16 cellular contexts compared by ENCODE assay signal in genomic region chr9:110072597-110073355, GRCh38.
DNase-seq lines count a peak whose midpoint lies in the region; ATAC-seq and TF ChIP-seq lines count a peak whose summit lies in the region.
"Had no signal": no experiment of that assay in that cellular context is flagged by ENCODE, and none has a peak within 500 bp of the region (broad histone marks: within the 10 kb centered on the region; RNA-seq: fewer than 3 reads in every experiment).

No MANE protein-coding gene starts in this region.

- ATAC-seq in RWPE2 (ENCODE audit: low read depth), result no peak
- ATAC-seq in heart right ventricle, result peak in 6 of 8 donors; percentile 52 to 72 (median 66)
- no peak for ATAC-seq in GM19467 (IDR thresholded peaks at IDR 0.05; ENCODE audit: unreplicated experiment)

- no peak overlapping the region for H2BK12ac ChIP-seq in trophoblast cell (ENCODE audit: low read length)

- peak overlapping the region; percentile 55 for H3K23ac ChIP-seq in trophoblast cell (ENCODE audit: low read length)

- H4K91ac ChIP-seq in trophoblast cell (ENCODE audit: low read depth, low read length), result no peak overlapping the region

- in situ Hi-C loops in brain microvascular endothelial cell (cut with HindIII; ENCODE audit: low pct_ligation_motif_present, low sequenced_read_pairs), result no loop called here

- H3K9ac ChIP-seq in trophoblast cell (ENCODE audit: low read length), result no peak overlapping the region

- H2AFZ ChIP-seq in ACC112 (ENCODE audit: low read length, unreplicated experiment) (no peak overlapping the region), trophoblast cell (ENCODE audit: insufficient read depth, low read length, poor library complexity) (no peak overlapping the region)

- no peak overlapping the region for H3K14ac ChIP-seq in trophoblast cell (ENCODE audit: low read length)

- no peak overlapping the region for H4K12ac ChIP-seq in trophoblast cell (ENCODE audit: low read depth, low read length)

- H3K4me1 ChIP-seq in ACC112 (ENCODE audit: control insufficient read depth, insufficient read depth, low read length, unreplicated experiment), result peaks cover 76% of the 10 kb centered on the region
- peaks cover 28% of the 10 kb centered on the region for H3K4me1 ChIP-seq in RWPE2 (ENCODE audit: insufficient read depth, poor library complexity, severe bottlenecking)
- H3K4me1 ChIP-seq in heart right ventricle, result peaks cover 6 to 98% (median 59%) of the 10 kb centered on the region in 9 donors
- H3K4me1 ChIP-seq in trophoblast cell (ENCODE audit: control insufficient read depth in 1 of 2, insufficient read depth in 2 of 2, low read length in 2 of 2), result peaks cover 3 to 9% of the 10 kb centered on the region in 2 experiments
- H3K4me1 ChIP-seq: colonic mucosa, testis had no signal

- H3K27ac ChIP-seq in ACC112 (ENCODE audit: low read depth, low read length) (peak overlapping the region; percentile 37; the same call in 1 of the 2 replicates), RWPE2 (ENCODE audit: poor library complexity, severe bottlenecking) (peak overlapping the region; percentile 23), heart right ventricle (peak overlapping the region in 8 of 10 donors; percentile 32 to 81 (median 72)), trophoblast cell (ENCODE audit: low read depth, low read length) (no peak overlapping the region), brain microvascular endothelial cell (no peak overlapping the region)
- H3K27ac ChIP-seq: colonic mucosa, testis had no signal

- H3K9me3 ChIP-seq in RWPE2 (ENCODE audit: severe bottlenecking) (no peaks in the 10 kb centered on the region), heart right ventricle (no peaks in the 10 kb centered on the region), trophoblast cell (ENCODE audit: insufficient read depth, low read depth, low read length) (no peaks in the 10 kb centered on the region)
- H3K9me3 ChIP-seq: colonic mucosa, spleen, testis had no signal

- DNase-seq in RWPE2 (ENCODE audit: low spot score) (no peak), heart right ventricle (no peak), trophoblast cell (no peak), islet precursor cell (no peak), T-helper 9 cell (no peak), brain microvascular endothelial cell (no peak)
- DNase-seq: activated CD4-positive, alpha-beta memory T cell treated with anti-CD3 and anti-CD28 coated beads for 36 hours; activated T-cell treated with anti-CD3 and anti-CD28 coated beads, Interleukin-2, amount 50 U/mL, for 24 hours; colonic mucosa; foreskin melanocyte; NCI-H1930; spleen; stimulated activated CD8-positive, alpha-beta memory T cell treated with anti-CD3 and anti-CD28 coated beads, Interleukin-4, amount 100 ng/mL, for 48 hours; testis had no signal

- H3K18ac ChIP-seq in trophoblast cell (ENCODE audit: low read length), result no peak overlapping the region

- H3K4me3 ChIP-seq in ACC112 (ENCODE audit: low read depth, low read length) (no peak overlapping the region), RWPE2 (ENCODE audit: severe bottlenecking) (no peak overlapping the region), heart right ventricle (no peak overlapping the region), trophoblast cell (ENCODE audit: low read depth, low read length) (no peak overlapping the region), brain microvascular endothelial cell (ENCODE audit: low read depth, low read length) (no peak overlapping the region)
- H3K4me3 ChIP-seq: colonic mucosa, spleen, testis had no signal

- no peak overlapping the region for H2BK120ac ChIP-seq in trophoblast cell (ENCODE audit: insufficient read depth, low read length, poor library complexity)

- H3K79me2 ChIP-seq in ACC112 (ENCODE audit: control insufficient read depth, insufficient read depth, low read length, unreplicated experiment) (peaks cover 92% of the 10 kb centered on the region), trophoblast cell (ENCODE audit: control insufficient read depth, insufficient read depth, low read length, poor library complexity) (no peaks in the 10 kb centered on the region)

- H3K4ac ChIP-seq in trophoblast cell (ENCODE audit: low read depth, low read length), result no peak overlapping the region

- peaks cover 8% of the 10 kb centered on the region; the same call in 1 of the 2 replicates for H3K36me3 ChIP-seq in ACC112 (ENCODE audit: insufficient read depth, low read length)
- H3K36me3 ChIP-seq in RWPE2 (ENCODE audit: low read depth), result peaks cover 14% of the 10 kb centered on the region
- peaks cover 0 to 8% (median 0%) of the 10 kb centered on the region in 9 donors for H3K36me3 ChIP-seq in heart right ventricle
- H3K36me3 ChIP-seq in trophoblast cell (ENCODE audit: control insufficient read depth in 1 of 2, insufficient read depth in 2 of 2, low read length in 2 of 2), result no peaks in the 10 kb centered on the region
- H3K36me3 ChIP-seq in brain microvascular endothelial cell (replicated peaks), result peaks cover 2% of the 10 kb centered on the region
- H3K36me3 ChIP-seq: colonic mucosa had no signal

- H2AK5ac ChIP-seq in trophoblast cell (ENCODE audit: low read length), result no peak overlapping the region

- H2BK5ac ChIP-seq in trophoblast cell (ENCODE audit: low read depth, low read length, poor library complexity), result no peak overlapping the region

- TF ChIP-seq CTCF in RWPE2 (IDR thresholded peaks at IDR 0.05; ENCODE audit: poor library complexity, severe bottlenecking) (no peak), heart right ventricle (IDR thresholded peaks at IDR 0.05) (no peak), brain microvascular endothelial cell (IDR thresholded peaks at IDR 0.05; ENCODE audit: low read depth, low read length, missing control alignments) (no peak)

- intact Hi-C loops in heart right ventricle (cut with DNase I), result loop anchor here in 4 of 10 donors (5.0 to 10.0 kb wide), 4 partner anchors 55 to 80 kb away; no protein-coding TSS in a partner anchor

- no peaks in the 10 kb centered on the region for H3K79me1 ChIP-seq in trophoblast cell (ENCODE audit: low read length)

- H3K4me2 ChIP-seq in trophoblast cell (ENCODE audit: low read length), result no peak overlapping the region

- no peak overlapping the region for H4K8ac ChIP-seq in trophoblast cell (ENCODE audit: low read depth, low read length)

- H3K27me3 ChIP-seq in ACC112 (ENCODE audit: insufficient read depth, low read length) (no peaks in the 10 kb centered on the region), RWPE2 (ENCODE audit: insufficient read depth, poor library complexity, severe bottlenecking) (no peaks in the 10 kb centered on the region), heart right ventricle (no peaks in the 10 kb centered on the region), trophoblast cell (ENCODE audit: insufficient read depth, low read length) (no peaks in the 10 kb centered on the region), brain microvascular endothelial cell (replicated peaks) (no peaks in the 10 kb centered on the region)
- H3K27me3 ChIP-seq: colonic mucosa, spleen, testis had no signal

- WGBS in heart right ventricle, 2 donors, result 66% methylated on average over 5 of the region's 5 CpGs
- no CpG with 5 or more reads among the region's 5 CpGs for WGBS in trophoblast cell (ENCODE audit: extremely low coverage, insufficient coverage, insufficient read length)

Comparison
In these comparisons a context has a peak if more than half of its experiments do, and no peak if none do; other contexts are left out.
1. H3K27ac ChIP-seq: peak in ACC112 (single experiment), RWPE2 (single experiment) and heart right ventricle (8 of 10); none in trophoblast cell (single experiment) and brain microvascular endothelial cell (single experiment).
2. ATAC-seq: peak in heart right ventricle (6 of 8); none in RWPE2 (single experiment) and GM19467 (single experiment).